In genomic region chr5:28370896-28371295, GRCh38 we compare ENCODE assay signal across 33 cellular contexts.
"Had no signal": no experiment of that assay in that cellular context is flagged by ENCODE, and none has a peak within 500 bp of the region (broad histone marks: within the 10 kb centered on the region; RNA-seq: fewer than 3 reads in every experiment).

No MANE protein-coding gene starts in this region.

- H3K36me3 ChIP-seq: adrenal gland, ascending aorta, brain microvascular endothelial cell, breast epithelium, cardiac muscle cell had no signal

- H3K27me3 ChIP-seq: adrenal gland, ascending aorta, body of pancreas, brain microvascular endothelial cell, breast epithelium, cardiac muscle cell had no signal

- ATAC-seq: activated naive CD4-positive, alpha-beta T cell treated with anti-CD3 and anti-CD28 coated beads, Interleukin-2, amount 50 U/mL, for 72 hours; activated naive CD8-positive, alpha-beta T cell treated with anti-CD3 and anti-CD28 coated beads, Interleukin-2, amount 50 U/mL, for 24 hours; activated T-cell treated with anti-CD3 and anti-CD28 coated beads, Interleukin-2, amount 50 U/mL, for 4 hours; activated T-cell treated with anti-CD3 and anti-CD28 coated beads, Interleukin-2, amount 50 U/mL, for 72 hours; activated T-helper 17 cell treated with anti-CD3 and anti-CD28 coated beads, Interleukin-2, amount 50 U/mL, for 72 hours; body of pancreas had no signal

- DNase-seq: activated effector memory CD4-positive, alpha-beta T cell treated with anti-CD3 and anti-CD28 coated beads, Interleukin-2, amount 50 U/mL, for 16 hours; activated effector memory CD4-positive, alpha-beta T cell treated with Interleukin-2 at 50 U/mL for 16 hours; activated gamma-delta T cell; activated gamma-delta T cell treated with Interleukin-2 at 50 U/mL for 16 hours; activated naive CD4-positive, alpha-beta T cell; activated naive CD4-positive, alpha-beta T cell treated with anti-CD3 and anti-CD28 coated beads for 36 hours; activated naive CD4-positive, alpha-beta T cell treated with anti-CD3 and anti-CD28 coated beads, Interleukin-2, amount 10 ng/mL, durations not matched to agents 7 days and 5 days; activated naive CD4-positive, alpha-beta T cell treated with anti-CD3 and anti-CD28 coated beads, Interleukin-2, amount 50 U/mL, for 16 hours; activated naive CD4-positive, alpha-beta T cell treated with Interleukin-2 at 50 U/mL for 16 hours; activated naive CD8-positive, alpha-beta T cell treated with anti-CD3 and anti-CD28 coated beads for 36 hours; activated naive CD8-positive, alpha-beta T cell treated with anti-CD3 and anti-CD28 coated beads, Interleukin-2, amount 10 ng/mL, durations not matched to agents 7 days and 5 days; activated naive CD8-positive, alpha-beta T cell treated with anti-CD3 and anti-CD28 coated beads, Interleukin-2, amount 50 U/mL, for 24 hours; activated T-cell treated with anti-CD3 and anti-CD28 coated beads, Interleukin-2, amount 50 U/mL, for 1 hour; activated T-cell treated with anti-CD3 and anti-CD28 coated beads, Interleukin-2, amount 50 U/mL, for 24 hours; activated T-cell treated with anti-CD3 and anti-CD28 coated beads, Interleukin-2, amount 50 U/mL, for 4 hours; activated T-cell treated with anti-CD3 and anti-CD28 coated beads, Interleukin-2, amount 50 U/mL, for 48 hours; activated T-cell treated with anti-CD3 and anti-CD28 coated beads, Interleukin-2, amount 50 U/mL, for 72 hours; adrenal gland; amygdala; anterior cingulate cortex; aorta; body of pancreas; brain microvascular endothelial cell; caudate nucleus; central memory CD4-positive, alpha-beta T cell; cerebellar nuclear complex had no signal

- H3K9me3 ChIP-seq: adrenal gland, ascending aorta, body of pancreas had no signal

- H3K27ac ChIP-seq: adrenal gland, ascending aorta, body of pancreas, brain microvascular endothelial cell, breast epithelium, cardiac muscle cell had no signal

- H3K4me3 ChIP-seq: adrenal gland, ascending aorta, body of pancreas, breast epithelium, cardiac muscle cell had no signal

- H3K4me1 ChIP-seq: adrenal gland, ascending aorta, body of pancreas, breast epithelium had no signal

- FAIRE-seq: astrocyte, bronchial epithelial cell had no signal
